Comparison of ENCODE assay signal across 8 cellular contexts in the genomic region with DNA sequence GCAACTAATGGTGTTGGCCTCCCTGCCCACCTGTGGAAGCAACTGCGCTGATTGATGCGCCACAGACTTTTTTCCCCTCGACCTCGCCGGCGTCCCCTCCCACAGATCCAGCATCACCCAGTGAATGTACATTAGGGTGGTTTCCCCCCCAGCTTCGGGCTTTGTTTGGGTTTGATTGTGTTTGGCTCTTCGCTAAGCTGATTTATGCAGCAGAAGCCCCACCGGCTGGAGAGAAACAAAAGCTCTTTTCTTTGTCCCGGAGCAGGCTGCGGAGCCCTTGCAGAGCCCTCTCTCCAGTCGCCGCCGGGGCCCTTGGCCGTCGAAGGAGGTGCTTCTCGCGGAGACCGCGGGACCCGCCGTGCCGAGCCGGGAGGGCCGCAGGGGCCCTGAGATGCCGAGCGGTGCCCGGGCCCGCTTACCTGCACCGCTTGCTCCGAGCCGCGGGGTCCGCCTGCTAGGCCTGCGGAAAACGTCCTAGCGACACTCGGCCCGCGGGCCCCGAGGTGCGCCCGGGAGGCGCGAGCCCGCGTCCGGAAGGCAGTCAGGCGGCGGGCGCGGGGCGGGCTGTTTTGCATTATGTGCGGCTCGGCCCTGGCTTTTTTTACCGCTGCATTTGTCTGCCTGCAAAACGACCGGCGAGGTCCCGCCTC. TPM values are rescaled to one million over a fixed set of nuclear protein-coding genes. Genes with fewer than 3 reads are reported as not detected.
DNase-seq lines count a peak whose midpoint lies in the region; ATAC-seq and TF ChIP-seq lines count a peak whose summit lies in the region.

No MANE protein-coding gene starts in this region.

- H3K9me3 ChIP-seq in PC-9 (ENCODE audit: insufficient read depth, low read depth): no peaks in the 10 kb centered on the region; the same call in 1 of the 2 replicates

- no peak for TF ChIP-seq CTCF in BJ (IDR thresholded peaks at IDR 0.05; ENCODE audit: insufficient read depth, low read depth, low read length)
- TF ChIP-seq CTCF in PC-9 (conservative IDR thresholded peaks at IDR 0.05): no peak

- CTCF ChIA-PET in BJ (lab: Yijun Ruan, JAX): interaction anchor here (1.0 to 1.9 kb wide), 5 partner anchors 11 to 577 kb away, joined by 3 to 8 read pairs (median 5); no protein-coding TSS in a partner anchor
- CTCF ChIA-PET in PC-9 (lab: Charles Lee): interaction anchor here (1.2 kb wide), 1 partner anchor 267 kb away, joined by 4 read pairs; no protein-coding TSS in a partner anchor

- ATAC-seq in GM18873 (IDR thresholded peaks at IDR 0.05; ENCODE audit: low FRiP score, unreplicated experiment): peak; percentile 13
- peak; percentile 17 for ATAC-seq in HG03095 (IDR thresholded peaks at IDR 0.05; ENCODE audit: unreplicated experiment)

- peaks cover 49% of the 10 kb centered on the region for H3K4me1 ChIP-seq in PC-9 (replicated peaks; ENCODE audit: insufficient read depth)

- in situ Hi-C loops in T47D (cut with HindIII; ENCODE audit: low pct_unique_long_range_greater_than_20kb, low sequenced_read_pairs): no loop called here

- peak overlapping the region; percentile 84 for H3K4me2 ChIP-seq in PC-9

- intact Hi-C loops in PC-9 (cut with micrococcal nuclease; ENCODE audit: unreplicated experiment): loop anchor here (5.0 kb wide), 1 partner anchor 266 kb away; no protein-coding TSS in a partner anchor

- no peaks in the 10 kb centered on the region for H3K27me3 ChIP-seq in BJ (ENCODE audit: control insufficient read depth, insufficient read depth, low read length)
- no peaks in the 10 kb centered on the region for H3K27me3 ChIP-seq in PC-9 (ENCODE audit: insufficient read depth, low read depth)

- peak overlapping the region; percentile 98 for H2AFZ ChIP-seq in PC-9

- DNase-seq in BJ (ENCODE audit: low read depth) (no peak), PC-9 (peak in 1 of 2 experiments; percentile 52), T47D (ENCODE audit: low read depth in 1 of 2, low spot score in 1 of 2) (peak; percentile 30 to 36), islet precursor cell (peak; percentile 80), SIG-M5 treated with dmso at 0.1 percent for 504 hours (lab: John Stamatoyannopoulos, UW; ENCODE audit: unreplicated experiment) (no peak)
- peak; percentile 46 for DNase-seq in stimulated activated CD4-positive, alpha-beta T cell treated with anti-CD3 and anti-CD28 coated beads, Interleukin-15, amount 100 ng/mL, for 24 hours

- H3K9me2 ChIP-seq in PC-9 (ENCODE audit: insufficient read depth): no peaks in the 10 kb centered on the region

- H3K79me2 ChIP-seq in PC-9 (ENCODE audit: low read depth): no peaks in the 10 kb centered on the region

- H4K20me1 ChIP-seq in PC-9 (ENCODE audit: insufficient read depth): no peaks in the 10 kb centered on the region

- H3K4me3 ChIP-seq in BJ (ENCODE audit: low read depth, low read length) (peak overlapping the region; percentile 60), PC-9 (peak overlapping the region; percentile 63)

- POLR2A ChIA-PET in BJ (lab: Charles Lee): no interaction called here
- POLR2A ChIA-PET in PC-9 (lab: Charles Lee; ENCODE audit: unreplicated experiment): interaction anchor here (0.5 to 1.1 kb wide), 5 partner anchors 22 to 617 kb away, joined by 4 to 8 read pairs (median 5); no protein-coding TSS in a partner anchor

- H3K27ac ChIP-seq in PC-9: peak overlapping the region; percentile 77

- BruUV-seq in PC-9 (replicated peaks; lab: Mats Ljungman, UMichigan): no TSS peak

- H3K36me3 ChIP-seq in BJ (ENCODE audit: control insufficient read depth, insufficient read depth, low read length) (no peaks in the 10 kb centered on the region), PC-9 (ENCODE audit: low read depth) (no peaks in the 10 kb centered on the region)

- H3F3A ChIP-seq in PC-9 (ENCODE audit: insufficient read depth, low read depth): peaks cover 28% of the 10 kb centered on the region

RNA-seq across cellular contexts. Expression of gene ITGB8, which starts 0.7 kb away (rescaled TPM):
- 0.58 and 0.64 TPM in 2 replicates for polyA plus RNA-seq in BJ (2011; rRNA removed)
- 2.5 and 2.8 TPM in 2 replicates for polyA minus RNA-seq in BJ (2011; rRNA and poly(A)+ RNA removed)
- 19.4 and 20.1 TPM in 2 replicates for total RNA-seq in PC-9 (2021)

Comparison
In these comparisons a context has a peak if more than half of its experiments do, and no peak if none do; other contexts are left out.
1. DNase-seq: peak in T47D (2 of 2), islet precursor cell (single experiment) and stimulated activated CD4-positive, alpha-beta T cell treated with anti-CD3 and anti-CD28 coated beads, Interleukin-15, amount 100 ng/mL, for 24 hours (single experiment); none in BJ (single experiment) and SIG-M5 treated with dmso at 0.1 percent for 504 hours (single experiment).